ENCODE assay signal across 24 cellular contexts in the genomic region with DNA sequence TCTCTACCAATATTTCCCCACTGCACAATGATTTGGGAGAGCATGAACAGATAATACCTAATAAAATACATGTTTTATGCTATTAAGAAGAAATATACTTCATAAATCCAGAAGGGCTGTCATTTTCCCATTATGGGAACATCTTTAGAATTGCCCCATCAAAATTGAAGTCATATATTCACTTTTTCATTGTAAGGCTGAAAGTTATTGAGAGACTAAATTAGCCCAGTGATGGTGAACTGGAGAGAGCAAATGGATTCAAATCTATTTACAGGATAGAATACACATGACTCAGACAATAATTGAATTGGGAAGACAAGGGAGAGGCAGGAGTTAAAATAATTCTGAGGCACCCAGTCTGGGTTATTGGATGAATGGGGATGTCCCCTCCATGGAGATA.
"Had no signal": no experiment of that assay in that cellular context is flagged by ENCODE, and none has a peak within 500 bp of the region (broad histone marks: within the 10 kb centered on the region; RNA-seq: fewer than 3 reads in every experiment).

No MANE protein-coding gene starts in this region.

- H3K27ac ChIP-seq: esophagus squamous epithelium, gastroesophageal sphincter, left lung, lower lobe of right lung, neural progenitor cell, ovary, right atrium auricular region, sigmoid colon, skin epidermis, testis, tibial nerve, upper lobe of right lung, vagina had no signal

- H3K36me3 Mint-ChIP-seq: memory B cell; mesothelial cell of epicardium; natural killer cell treated with Interleukin-12 subunit alpha and Interleukin-12 subunit beta and Interleukin-15 and Interleukin-18, amount 100 ng/mL, for 72 hours; neural progenitor cell; stimulated activated naive B cell treated with anti-CD40 and anti-IgM and Interleukin-4, amounts not matched to agents 10 μg/mL and 1 μg/mL and 100 μg/mL, for 72 hours had no signal

- DNase-seq: effector memory CD8-positive, alpha-beta T cell; esophagus squamous epithelium; foreskin fibroblast; glutamatergic neuron; left lung; lower lobe of right lung; nucleus accumbens; ovary; sigmoid colon; stimulated activated CD4-positive, alpha-beta T cell treated with anti-CD3 and anti-CD28 coated beads, Interleukin-2, amount 100 ng/mL, for 24 hours; stimulated activated CD4-positive, alpha-beta T cell treated with anti-CD3 and anti-CD28 coated beads, Interleukin-4, amount 100 ng/mL, for 4 hours; stimulated activated naive B cell treated with anti-CD40 and anti-IgM and Interleukin-4, amounts not matched to agents 10 μg/mL and 1 μg/mL and 100 μg/mL, for 72 hours; stimulated activated naive CD8-positive, alpha-beta T cell treated with anti-CD3 and anti-CD28 coated beads, Interleukin-15, amount 100 ng/mL, for 72 hours; testis; upper lobe of right lung had no signal

- H3K27ac Mint-ChIP-seq: memory B cell; mesothelial cell of epicardium; neural progenitor cell; stimulated activated naive B cell treated with anti-CD40 and anti-IgM and Interleukin-4, amounts not matched to agents 10 μg/mL and 1 μg/mL and 100 μg/mL, for 72 hours; stimulated activated naive CD8-positive, alpha-beta T cell treated with anti-CD3 and anti-CD28 coated beads, Interleukin-15, amount 100 ng/mL, for 72 hours had no signal

- H3K4me3 Mint-ChIP-seq: memory B cell; mesothelial cell of epicardium; natural killer cell treated with Interleukin-12 subunit alpha and Interleukin-12 subunit beta and Interleukin-15 and Interleukin-18, amount 100 ng/mL, for 72 hours; neural progenitor cell; stimulated activated naive B cell treated with anti-CD40 and anti-IgM and Interleukin-4, amounts not matched to agents 10 μg/mL and 1 μg/mL and 100 μg/mL, for 72 hours; stimulated activated naive CD8-positive, alpha-beta T cell treated with anti-CD3 and anti-CD28 coated beads, Interleukin-15, amount 100 ng/mL, for 72 hours had no signal

- H3K27me3 Mint-ChIP-seq: effector memory CD8-positive, alpha-beta T cell; memory B cell; stimulated activated naive B cell treated with anti-CD40 and anti-IgM and Interleukin-4, amounts not matched to agents 10 μg/mL and 1 μg/mL and 100 μg/mL, for 72 hours had no signal

- ATAC-seq: gastroesophageal sphincter; left lung; lower lobe of right lung; natural killer cell treated with Interleukin-12 subunit alpha and Interleukin-12 subunit beta and Interleukin-15 and Interleukin-18, amount 100 ng/mL, for 72 hours; stimulated activated naive CD8-positive, alpha-beta T cell treated with anti-CD3 and anti-CD28 coated beads, Interleukin-15, amount 100 ng/mL, for 72 hours; upper lobe of right lung had no signal

- H3K9me3 Mint-ChIP-seq: effector memory CD8-positive, alpha-beta T cell; memory B cell; mesothelial cell of epicardium; natural killer cell treated with Interleukin-12 subunit alpha and Interleukin-12 subunit beta and Interleukin-15 and Interleukin-18, amount 100 ng/mL, for 72 hours; neural progenitor cell; stimulated activated naive B cell treated with anti-CD40 and anti-IgM and Interleukin-4, amounts not matched to agents 10 μg/mL and 1 μg/mL and 100 μg/mL, for 72 hours; stimulated activated naive CD8-positive, alpha-beta T cell treated with anti-CD3 and anti-CD28 coated beads, Interleukin-15, amount 100 ng/mL, for 72 hours had no signal

- H3K27me3 ChIP-seq: esophagus squamous epithelium, gastroesophageal sphincter, left lung, neural progenitor cell, ovary, right atrium auricular region, sigmoid colon, testis, tibial nerve, upper lobe of right lung, vagina had no signal

- H3K9me3 ChIP-seq: esophagus squamous epithelium, gastroesophageal sphincter, left lung, lower lobe of right lung, ovary, right atrium auricular region, sigmoid colon, testis, tibial nerve, upper lobe of right lung, vagina had no signal
